Comparison of ENCODE assay signal across 1 cellular context in genomic region chr12:6879824-6880223, GRCh38. TPM values are rescaled to one million over a fixed set of nuclear protein-coding genes. Genes with fewer than 3 reads are reported as not detected.
"Had no signal": no experiment of that assay in that cellular context is flagged by ENCODE, and none has a peak within 500 bp of the region (broad histone marks: within the 10 kb centered on the region; RNA-seq: fewer than 3 reads in every experiment).

No MANE protein-coding gene starts in this region.

RNA-seq across cellular contexts. Expression of gene CDCA3, which starts 28.7 kb away (rescaled TPM):
- total RNA-seq: ascending aorta had no signal
